Comparison of ENCODE assay signal across 1 cellular context in genomic region chr15:70635895-70636294, GRCh38.
"Had no signal": no experiment of that assay in that cellular context is flagged by ENCODE, and none has a peak within 500 bp of the region (broad histone marks: within the 10 kb centered on the region; RNA-seq: fewer than 3 reads in every experiment).

No MANE protein-coding gene starts in this region.

- H3K4me3 ChIP-seq: GM12878 had no signal

- ATAC-seq: GM12878 had no signal
